Comparison of ENCODE assay signal across 13 cellular contexts in genomic region chr1:234750922-234751595, GRCh38.
DNase-seq lines count a peak whose midpoint lies in the region; ATAC-seq and TF ChIP-seq lines count a peak whose summit lies in the region.
"Had no signal": no experiment of that assay in that cellular context is flagged by ENCODE, and none has a peak within 500 bp of the region (broad histone marks: within the 10 kb centered on the region; RNA-seq: fewer than 3 reads in every experiment).

No MANE protein-coding gene starts in this region.

- no peak overlapping the region for H3K27ac Mint-ChIP-seq in CD4-positive, alpha-beta T cell
- H3K27ac Mint-ChIP-seq: activated CD4-positive, alpha-beta T cell treated with anti-CD3 and anti-CD28 coated beads for 36 hours; activated T-helper 2 cell treated with anti-CD3 and anti-CD28 coated beads, Interferon-gamma antibody, Interleukin-2, Interleukin-4, amounts not matched to agents 10 μg/mL and 5 μg/mL and 100 μg/mL, durations not matched to agents 14 hours and 24 hours and 36 hours had no signal

- no peaks in the 10 kb centered on the region for H3K9me3 Mint-ChIP-seq in CD4-positive, alpha-beta T cell
- H3K9me3 Mint-ChIP-seq: activated T-helper 2 cell treated with anti-CD3 and anti-CD28 coated beads, Interferon-gamma antibody, Interleukin-2, Interleukin-4, amounts not matched to agents 10 μg/mL and 5 μg/mL and 100 μg/mL, durations not matched to agents 14 hours and 24 hours and 36 hours had no signal

- no peaks in the 10 kb centered on the region for H3K27me3 Mint-ChIP-seq in CD4-positive, alpha-beta T cell
- H3K27me3 Mint-ChIP-seq: activated CD4-positive, alpha-beta T cell treated with anti-CD3 and anti-CD28 coated beads for 36 hours had no signal

- peak overlapping the region; percentile 24 for H3K27ac ChIP-seq in muscle layer of duodenum (ENCODE audit: low read length)
- no peak overlapping the region for H3K27ac ChIP-seq in CD4-positive, alpha-beta T cell (ENCODE audit: low read depth, low read length)
- H3K27ac ChIP-seq: thoracic aorta had no signal

- H3K4me3 ChIP-seq in muscle layer of duodenum (ENCODE audit: low read depth in 1 of 2, low read length in 2 of 2), result no peak overlapping the region
- no peak overlapping the region for H3K4me3 ChIP-seq in foreskin fibroblast (ENCODE audit: low read depth in 1 of 2, low read length in 2 of 2)
- H3K4me3 ChIP-seq: thoracic aorta had no signal

- peaks cover 2% of the 10 kb centered on the region for H3K4me1 Mint-ChIP-seq in CD4-positive, alpha-beta T cell (ENCODE audit: low read depth)
- H3K4me1 Mint-ChIP-seq: activated CD4-positive, alpha-beta T cell treated with anti-CD3 and anti-CD28 coated beads for 36 hours had no signal

- TF ChIP-seq CTCF in foreskin fibroblast (IDR thresholded peaks at IDR 0.05; ENCODE audit: low read depth, low read length), result no peak
- no peak for TF ChIP-seq CTCF in CD4-positive, alpha-beta T cell (IDR thresholded peaks at IDR 0.05)

- no peak overlapping the region for H3K4me3 Mint-ChIP-seq in CD4-positive, alpha-beta T cell
- H3K4me3 Mint-ChIP-seq: activated CD4-positive, alpha-beta T cell treated with anti-CD3 and anti-CD28 coated beads for 36 hours had no signal

- no peaks in the 10 kb centered on the region for H3K36me3 ChIP-seq in muscle layer of duodenum (ENCODE audit: control insufficient read depth in 1 of 2, insufficient read depth in 2 of 2, low read length in 2 of 2)
- H3K36me3 ChIP-seq: thoracic aorta had no signal

- H3K36me3 Mint-ChIP-seq in CD4-positive, alpha-beta T cell (ENCODE audit: low read depth), result no peaks in the 10 kb centered on the region

- intact Hi-C loops in CD4-positive, alpha-beta T cell (cut with DNase I, micrococcal nuclease), result no loop called here

- H3K27me3 ChIP-seq in muscle layer of duodenum (ENCODE audit: low read depth, low read length), result no peaks in the 10 kb centered on the region
- no peaks in the 10 kb centered on the region for H3K27me3 ChIP-seq in CD4-positive, alpha-beta T cell (ENCODE audit: control insufficient read depth, insufficient read depth, low read length)

- CTCF ChIA-PET in CD4-positive, alpha-beta T cell (lab: Charles Lee), result no interaction called here

- H3K9me3 ChIP-seq in muscle layer of duodenum (ENCODE audit: control insufficient read depth in 1 of 2, low read length in 2 of 2), result no peaks in the 10 kb centered on the region
- H3K9me3 ChIP-seq in CD4-positive, alpha-beta T cell (ENCODE audit: control insufficient read depth, low read length), result no peaks in the 10 kb centered on the region
- H3K9me3 ChIP-seq: thoracic aorta had no signal

- POLR2A ChIA-PET in CD4-positive, alpha-beta T cell (lab: Charles Lee), result interaction anchor here (1.0 kb wide), 1 partner anchor 95 kb away, joined by 3 read pairs; no protein-coding TSS in a partner anchor

- ATAC-seq in CD4-positive, alpha-beta T cell (ENCODE audit: poor library complexity), result no peak
- ATAC-seq in GM19463 (IDR thresholded peaks at IDR 0.05; ENCODE audit: unreplicated experiment) (no peak), GM19395 (IDR thresholded peaks at IDR 0.05; ENCODE audit: unreplicated experiment) (no peak)
- ATAC-seq: activated CD4-positive, alpha-beta T cell treated with anti-CD3 and anti-CD28 coated beads for 36 hours had no signal

- H3K4me1 ChIP-seq in muscle layer of duodenum (ENCODE audit: control insufficient read depth in 1 of 2, insufficient read depth in 2 of 2, low read length in 2 of 2), result peaks cover 9 to 25% of the 10 kb centered on the region in 2 donors

- DNase-seq in DMS153 (lab: John Stamatoyannopoulos, UW) (peak; percentile 95), NCI-H345 treated with DMSO at 0.1 percent for 48 hours (lab: John Stamatoyannopoulos, UW; ENCODE audit: unreplicated experiment) (peak; percentile 90), foreskin melanocyte (peak; percentile 78), foreskin fibroblast (no peak)
- no peak for DNase-seq in CD4-positive, alpha-beta T cell
- DNase-seq: activated CD4-positive, alpha-beta T cell treated with anti-CD3 and anti-CD28 coated beads for 36 hours; AML-193; NCI-H226 had no signal

Comparison
In these comparisons a context has a peak if more than half of its experiments do, and no peak if none do; other contexts are left out.
1. DNase-seq: peak in DMS153 (single experiment), NCI-H345 treated with DMSO at 0.1 percent for 48 hours (single experiment) and foreskin melanocyte (single experiment); none in foreskin fibroblast (0 of 2) and CD4-positive, alpha-beta T cell (0 of 10).